In genomic region chr2:29039718-29040480, GRCh38 we compare ENCODE assay signal across 22 cellular contexts. TPM values are rescaled to one million over a fixed set of nuclear protein-coding genes. Genes with fewer than 3 reads are reported as not detected.
DNase-seq lines count a peak whose midpoint lies in the region; ATAC-seq and TF ChIP-seq lines count a peak whose summit lies in the region.
"Had no signal": no experiment of that assay in that cellular context is flagged by ENCODE, and none has a peak within 500 bp of the region (broad histone marks: within the 10 kb centered on the region; RNA-seq: fewer than 3 reads in every experiment).

No MANE protein-coding gene starts in this region.

- H3K36me3 Mint-ChIP-seq in activated naive CD8-positive, alpha-beta T cell treated with anti-CD3 and anti-CD28 coated beads, Interleukin-2, amount 10 ng/mL, durations not matched to agents 7 days and 5 days: peaks cover 18% of the 10 kb centered on the region
- no peaks in the 10 kb centered on the region for H3K36me3 Mint-ChIP-seq in activated naive CD8-positive, alpha-beta T cell treated with anti-CD3 and anti-CD28 coated beads, Interleukin-2, amount 50 U/mL, for 24 hours (ENCODE audit: low read depth)
- peaks cover 8 to 45% (median 21%) of the 10 kb centered on the region in 3 donors for H3K36me3 Mint-ChIP-seq in immature natural killer cell
- H3K36me3 Mint-ChIP-seq in type B pancreatic cell: no peaks in the 10 kb centered on the region

- peaks cover 10% of the 10 kb centered on the region for H3K4me1 Mint-ChIP-seq in activated naive CD8-positive, alpha-beta T cell treated with anti-CD3 and anti-CD28 coated beads, Interleukin-2, amount 10 ng/mL, durations not matched to agents 7 days and 5 days
- H3K4me1 Mint-ChIP-seq in activated naive CD8-positive, alpha-beta T cell treated with anti-CD3 and anti-CD28 coated beads, Interleukin-2, amount 50 U/mL, for 24 hours: no peaks in the 10 kb centered on the region
- peaks cover 15 to 17% of the 10 kb centered on the region in 2 donors for H3K4me1 Mint-ChIP-seq in immature natural killer cell
- H3K4me1 Mint-ChIP-seq in type B pancreatic cell (ENCODE audit: unreplicated experiment): peaks cover 13% of the 10 kb centered on the region

- POLR2A ChIA-PET in activated naive CD8-positive, alpha-beta T cell treated with anti-CD3 and anti-CD28 coated beads, Interleukin-2, amount 10 ng/mL, durations not matched to agents 7 days and 5 days (lab: Charles Lee): no interaction called here

- ATAC-seq in activated naive CD8-positive, alpha-beta T cell treated with anti-CD3 and anti-CD28 coated beads, Interleukin-2, amount 10 ng/mL, durations not matched to agents 7 days and 5 days (ENCODE audit: low read depth): no peak
- no peak for ATAC-seq in activated naive CD8-positive, alpha-beta T cell treated with anti-CD3 and anti-CD28 coated beads, Interleukin-2, amount 50 U/mL, for 24 hours
- ATAC-seq in GM21447 (IDR thresholded peaks at IDR 0.05; ENCODE audit: unreplicated experiment): peak; percentile 74
- ATAC-seq in HG03442 (IDR thresholded peaks at IDR 0.05; ENCODE audit: unreplicated experiment): peak; percentile 55
- no peak for ATAC-seq in HG03135 (IDR thresholded peaks at IDR 0.05; ENCODE audit: unreplicated experiment)
- ATAC-seq: gastroesophageal sphincter, GM23338, psoas muscle had no signal

- no peaks in the 10 kb centered on the region for H3K9me3 Mint-ChIP-seq in activated naive CD8-positive, alpha-beta T cell treated with anti-CD3 and anti-CD28 coated beads, Interleukin-2, amount 10 ng/mL, durations not matched to agents 7 days and 5 days
- no peaks in the 10 kb centered on the region for H3K9me3 Mint-ChIP-seq in activated naive CD8-positive, alpha-beta T cell treated with anti-CD3 and anti-CD28 coated beads, Interleukin-2, amount 50 U/mL, for 24 hours
- H3K9me3 Mint-ChIP-seq in immature natural killer cell (no peaks in the 10 kb centered on the region), type B pancreatic cell (no peaks in the 10 kb centered on the region)
- H3K9me3 Mint-ChIP-seq: GM23338, neural crest cell had no signal

- no peak for DNase-seq in activated naive CD8-positive, alpha-beta T cell treated with anti-CD3 and anti-CD28 coated beads, Interleukin-2, amount 10 ng/mL, durations not matched to agents 7 days and 5 days
- DNase-seq in activated naive CD8-positive, alpha-beta T cell treated with anti-CD3 and anti-CD28 coated beads, Interleukin-2, amount 50 U/mL, for 24 hours: no peak
- no peak for DNase-seq in immature natural killer cell
- no peak for DNase-seq in activated CD8-positive, alpha-beta memory T cell treated with anti-CD3 and anti-CD28 coated beads, Interleukin-2, amount 50 U/mL, for 4 hours
- no peak for DNase-seq in type B pancreatic cell (ENCODE audit: extremely low spot score, unreplicated experiment)
- DNase-seq: activated CD4-positive, alpha-beta T cell treated with anti-CD3 and anti-CD28 coated beads for 48 hours; activated effector memory CD4-positive, alpha-beta T cell treated with Interleukin-2 at 50 U/mL for 16 hours; amygdala; BE2C; Caco-2; caudate nucleus; NCI-H1694 treated with DMSO at 0.1 percent for 48 hours; psoas muscle; stimulated activated CD4-positive, alpha-beta T cell treated with anti-CD3 and anti-CD28 coated beads, Interleukin-4, amount 100 ng/mL, for 24 hours; uterus had no signal

- peak overlapping the region; percentile 30 for H3K27ac Mint-ChIP-seq in activated naive CD8-positive, alpha-beta T cell treated with anti-CD3 and anti-CD28 coated beads, Interleukin-2, amount 10 ng/mL, durations not matched to agents 7 days and 5 days
- no peak overlapping the region for H3K27ac Mint-ChIP-seq in activated naive CD8-positive, alpha-beta T cell treated with anti-CD3 and anti-CD28 coated beads, Interleukin-2, amount 50 U/mL, for 24 hours
- H3K27ac Mint-ChIP-seq in immature natural killer cell (peak overlapping the region in 4 of 6 donors; percentile 9 to 78 (median 32)), type B pancreatic cell (no peak overlapping the region)
- H3K27ac Mint-ChIP-seq: GM23338 had no signal

- no peak overlapping the region for H3K4me3 Mint-ChIP-seq in activated naive CD8-positive, alpha-beta T cell treated with anti-CD3 and anti-CD28 coated beads, Interleukin-2, amount 10 ng/mL, durations not matched to agents 7 days and 5 days
- H3K4me3 Mint-ChIP-seq in activated naive CD8-positive, alpha-beta T cell treated with anti-CD3 and anti-CD28 coated beads, Interleukin-2, amount 50 U/mL, for 24 hours: no peak overlapping the region
- H3K4me3 Mint-ChIP-seq in immature natural killer cell: no peak overlapping the region
- no peak overlapping the region for H3K4me3 Mint-ChIP-seq in type B pancreatic cell
- H3K4me3 Mint-ChIP-seq: GM23338, neural crest cell had no signal

- TF ChIP-seq CTCF in type B pancreatic cell (conservative IDR thresholded peaks at IDR 0.05): no peak

- H3K27me3 Mint-ChIP-seq in activated naive CD8-positive, alpha-beta T cell treated with anti-CD3 and anti-CD28 coated beads, Interleukin-2, amount 10 ng/mL, durations not matched to agents 7 days and 5 days: no peaks in the 10 kb centered on the region
- H3K27me3 Mint-ChIP-seq in activated naive CD8-positive, alpha-beta T cell treated with anti-CD3 and anti-CD28 coated beads, Interleukin-2, amount 50 U/mL, for 24 hours: no peaks in the 10 kb centered on the region
- H3K27me3 Mint-ChIP-seq in immature natural killer cell (ENCODE audit: low read depth in 3 of 3) (no peaks in the 10 kb centered on the region), type B pancreatic cell (no peaks in the 10 kb centered on the region)

RNA-seq across cellular contexts. Expression of gene PCARE, which starts 34.4 kb away (rescaled TPM):
- not detected for total RNA-seq in activated naive CD8-positive, alpha-beta T cell treated with anti-CD3 and anti-CD28 coated beads, Interleukin-2, amount 10 ng/mL, durations not matched to agents 7 days and 5 days
- not detected for polyA plus RNA-seq in immature natural killer cell
- total RNA-seq in type B pancreatic cell (ENCODE audit: low replicate concordance): not detected in 2 replicates
- total RNA-seq: Caco-2, Daoy, GM23338, neural crest cell, uterus had no signal
- polyA plus RNA-seq: GM23338 had no signal

RNA-seq across cellular contexts. Expression of gene TOGARAM2, which starts 58.8 kb away (rescaled TPM):
- total RNA-seq in activated naive CD8-positive, alpha-beta T cell treated with anti-CD3 and anti-CD28 coated beads, Interleukin-2, amount 10 ng/mL, durations not matched to agents 7 days and 5 days: 1 to 10 TPM; 5.2 to 5.3 TPM
- 10 to 100 TPM in 1 of 3 donors, 1 to 10 TPM in 2; 3.1 to 13.0 (median 9.5) TPM for polyA plus RNA-seq in immature natural killer cell
- 1.6 and 3.6 TPM in 2 replicates for total RNA-seq in type B pancreatic cell (ENCODE audit: low replicate concordance)

Comparison
In these comparisons a context has a peak if more than half of its experiments do, and no peak if none do; other contexts are left out.
1. H3K27ac Mint-ChIP-seq: peak in activated naive CD8-positive, alpha-beta T cell treated with anti-CD3 and anti-CD28 coated beads, Interleukin-2, amount 10 ng/mL, durations not matched to agents 7 days and 5 days (single experiment) and immature natural killer cell (4 of 6); none in activated naive CD8-positive, alpha-beta T cell treated with anti-CD3 and anti-CD28 coated beads, Interleukin-2, amount 50 U/mL, for 24 hours (single experiment) and type B pancreatic cell (single experiment).
2. ATAC-seq: peak in GM21447 (single experiment) and HG03442 (single experiment); none in activated naive CD8-positive, alpha-beta T cell treated with anti-CD3 and anti-CD28 coated beads, Interleukin-2, amount 10 ng/mL, durations not matched to agents 7 days and 5 days (single experiment), activated naive CD8-positive, alpha-beta T cell treated with anti-CD3 and anti-CD28 coated beads, Interleukin-2, amount 50 U/mL, for 24 hours (single experiment) and HG03135 (single experiment).